ENCODE assay signal across 1 cellular context in genomic region chr10:71383972-71384687, GRCh38.
TF ChIP-seq lines count a peak whose summit lies in the region.

No MANE protein-coding gene starts in this region.

TF ChIP-seq in HCT116, 20 proteins besides CTCF, POLR2A, EP300 and RAD21:
- TF ChIP-seq YY1 (IDR thresholded peaks at IDR 0.05; ENCODE audit: extremely low read depth, insufficient replicate concordance, low read depth, low read length) (no peak), ATF3 (IDR thresholded peaks at IDR 0.05) (no peak), SIN3A (IDR thresholded peaks at IDR 0.05; ENCODE audit: low read depth) (no peak), EGR1 (IDR thresholded peaks at IDR 0.05; ENCODE audit: low read depth) (no peak), JUND (IDR thresholded peaks at IDR 0.05) (no peak), ZNF274 (IDR thresholded peaks at IDR 0.05; ENCODE audit: low read depth, low read length) (no peak), EZH2phosphoT487 (IDR thresholded peaks at IDR 0.05; ENCODE audit: borderline replicate concordance) (no peak), MAX (IDR thresholded peaks at IDR 0.05) (no peak), ZBTB33 (IDR thresholded peaks at IDR 0.05; ENCODE audit: extremely low read depth, insufficient replicate concordance, low read length) (no peak), FOSL1 (IDR thresholded peaks at IDR 0.05; ENCODE audit: low read depth) (no peak), SP1 (IDR thresholded peaks at IDR 0.05; ENCODE audit: low read depth) (no peak), POLR2AphosphoS5 (IDR thresholded peaks at IDR 0.05; ENCODE audit: low read depth, low read length) (no peak), TCF7L2 (IDR thresholded peaks at IDR 0.05; ENCODE audit: borderline replicate concordance, extremely low read depth, insufficient read depth, insufficient read length) (no peak), EZH2 (IDR thresholded peaks at IDR 0.05) (no peak), CBX3 (IDR thresholded peaks at IDR 0.05; ENCODE audit: low read depth) (no peak), ELF1 (IDR thresholded peaks at IDR 0.05; ENCODE audit: borderline replicate concordance, low read depth) (no peak), REST (IDR thresholded peaks at IDR 0.05; ENCODE audit: low read depth) (no peak), CEBPB (IDR thresholded peaks at IDR 0.05; ENCODE audit: low read depth) (no peak)
